ENCODE assay signal across 8 cellular contexts in genomic region chr19:45973564-45974338, GRCh38. TPM values are rescaled to one million over a fixed set of nuclear protein-coding genes. Genes with fewer than 3 reads are reported as not detected.
DNase-seq lines count a peak whose midpoint lies in the region; ATAC-seq and TF ChIP-seq lines count a peak whose summit lies in the region.

A gene with protein sequence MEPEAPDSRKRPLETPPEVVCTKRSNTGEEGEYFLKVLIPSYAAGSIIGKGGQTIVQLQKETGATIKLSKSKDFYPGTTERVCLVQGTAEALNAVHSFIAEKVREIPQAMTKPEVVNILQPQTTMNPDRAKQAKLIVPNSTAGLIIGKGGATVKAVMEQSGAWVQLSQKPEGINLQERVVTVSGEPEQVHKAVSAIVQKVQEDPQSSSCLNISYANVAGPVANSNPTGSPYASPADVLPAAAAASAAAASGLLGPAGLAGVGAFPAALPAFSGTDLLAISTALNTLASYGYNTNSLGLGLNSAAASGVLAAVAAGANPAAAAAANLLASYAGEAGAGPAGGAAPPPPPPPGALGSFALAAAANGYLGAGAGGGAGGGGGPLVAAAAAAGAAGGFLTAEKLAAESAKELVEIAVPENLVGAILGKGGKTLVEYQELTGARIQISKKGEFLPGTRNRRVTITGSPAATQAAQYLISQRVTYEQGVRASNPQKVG (minus strand): TSS chr19:45973865. CDS start chr19:45973351, 514 bp downstream.

- TF ChIP-seq CTCF in tibial artery (IDR thresholded peaks at IDR 0.05), result no peak

- H3K36me3 ChIP-seq in tibial artery, result no peaks in the 10 kb centered on the region

- DNase-seq in ELR (ENCODE audit: low read depth), result peak; percentile 52
- peak; percentile 54 for DNase-seq in NCI-H1694 treated with DMSO at 0.1 percent for 48 hours (lab: John Stamatoyannopoulos, UW)
- DNase-seq in activated CD8-positive, alpha-beta T cell treated with anti-CD3 and anti-CD28 coated beads, Interleukin-2, amount 10 ng/mL, durations not matched to agents 7 days and 5 days, result peak; percentile 38
- peak; percentile 23 for DNase-seq in fibroblast of gingiva (ENCODE audit: low read depth)
- no peak for DNase-seq in naive B cell
- peak in 1 of 2 donors; percentile 47 for DNase-seq in tibial artery
- no peak for DNase-seq in OCI-M1 (lab: John Stamatoyannopoulos, UW)
- DNase-seq in HT-29 (ENCODE audit: low spot score), result no peak

- H3K4me3 ChIP-seq in tibial artery, result peak within 1 kb of the TSS; percentile 35 to 37

- POLR2A ChIA-PET in activated CD8-positive, alpha-beta T cell treated with anti-CD3 and anti-CD28 coated beads, Interleukin-2, amount 10 ng/mL, durations not matched to agents 7 days and 5 days (lab: Charles Lee), result no interaction called here

- peaks cover 49% of the 10 kb centered on the region for H3K27me3 Mint-ChIP-seq in activated CD8-positive, alpha-beta T cell treated with anti-CD3 and anti-CD28 coated beads, Interleukin-2, amount 10 ng/mL, durations not matched to agents 7 days and 5 days (ENCODE audit: low read depth)
- H3K27me3 Mint-ChIP-seq in naive B cell, result peaks cover 63 to 88% (median 86%) of the 10 kb centered on the region in 3 donors

- ATAC-seq in activated CD8-positive, alpha-beta T cell treated with anti-CD3 and anti-CD28 coated beads, Interleukin-2, amount 10 ng/mL, durations not matched to agents 7 days and 5 days, result peak; percentile 61
- ATAC-seq in naive B cell (ENCODE audit: low read depth in 2 of 2), result no peak

- CTCF ChIA-PET in activated CD8-positive, alpha-beta T cell treated with anti-CD3 and anti-CD28 coated beads, Interleukin-2, amount 10 ng/mL, durations not matched to agents 7 days and 5 days (lab: Charles Lee), result interaction anchor here (1.0 kb wide), 1 partner anchor 22 kb away, joined by 3 read pairs; the partner anchor contains the start of gene CCDC61

- H3K9me3 Mint-ChIP-seq in activated CD8-positive, alpha-beta T cell treated with anti-CD3 and anti-CD28 coated beads, Interleukin-2, amount 10 ng/mL, durations not matched to agents 7 days and 5 days (ENCODE audit: insufficient read depth), result no peaks in the 10 kb centered on the region
- H3K9me3 Mint-ChIP-seq in naive B cell, result peaks cover 0 to 16% (median 9%) of the 10 kb centered on the region in 7 donors

- intact Hi-C loops in tibial artery (cut with DNase I; ENCODE audit: low total_unique reads), result no loop called here

- H3K27me3 ChIP-seq in tibial artery, result peaks cover 0 to 82% of the 10 kb centered on the region in 2 donors

- peaks cover 0 to 13% (median 7%) of the 10 kb centered on the region in 4 donors for H3K4me1 ChIP-seq in tibial artery

- H3K9me3 ChIP-seq in tibial artery, result no peaks in the 10 kb centered on the region

- no peak within 1 kb of the TSS for H3K27ac Mint-ChIP-seq in activated CD8-positive, alpha-beta T cell treated with anti-CD3 and anti-CD28 coated beads, Interleukin-2, amount 10 ng/mL, durations not matched to agents 7 days and 5 days
- H3K27ac Mint-ChIP-seq in naive B cell, result peak within 1 kb of the TSS in 2 of 6 donors; percentile 56 to 89

- no peak within 1 kb of the TSS for H3K27ac ChIP-seq in tibial artery

- peaks cover 19% of the 10 kb centered on the region for H3K4me1 Mint-ChIP-seq in activated CD8-positive, alpha-beta T cell treated with anti-CD3 and anti-CD28 coated beads, Interleukin-2, amount 10 ng/mL, durations not matched to agents 7 days and 5 days (ENCODE audit: low read depth)
- H3K4me1 Mint-ChIP-seq in naive B cell, result peaks cover 16 to 20% (median 19%) of the 10 kb centered on the region in 3 donors

- no peaks in the 10 kb centered on the region for H3K36me3 Mint-ChIP-seq in activated CD8-positive, alpha-beta T cell treated with anti-CD3 and anti-CD28 coated beads, Interleukin-2, amount 10 ng/mL, durations not matched to agents 7 days and 5 days (ENCODE audit: low read depth)
- H3K36me3 Mint-ChIP-seq in naive B cell, result peaks cover 0 to 14% of the 10 kb centered on the region in 2 donors

- no peak within 1 kb of the TSS for H3K4me3 Mint-ChIP-seq in activated CD8-positive, alpha-beta T cell treated with anti-CD3 and anti-CD28 coated beads, Interleukin-2, amount 10 ng/mL, durations not matched to agents 7 days and 5 days
- peak within 1 kb of the TSS in 7 of 8 donors; percentile 38 to 86 (median 72) for H3K4me3 Mint-ChIP-seq in naive B cell

RNA-seq across cellular contexts. Expression of the gene that starts here (rescaled TPM):
- not detected for total RNA-seq in activated CD8-positive, alpha-beta T cell treated with anti-CD3 and anti-CD28 coated beads, Interleukin-2, amount 10 ng/mL, durations not matched to agents 7 days and 5 days
- polyA plus RNA-seq in naive B cell (ENCODE audit: low read depth in 6 of 6), result not detected
- not detected in 2 replicates for total RNA-seq in HT-29 (2014; rRNA removed; shearing (Covaris generic))

Comparison
In these comparisons a context has a peak if more than half of its experiments do, and no peak if none do; other contexts are left out.
1. Peak in DNase-seq and ATAC-seq in activated CD8-positive, alpha-beta T cell treated with anti-CD3 and anti-CD28 coated beads, Interleukin-2, amount 10 ng/mL, durations not matched to agents 7 days and 5 days; RNA of the gene not detected or under 1 TPM.
2. DNase-seq: peak in ELR (single experiment), NCI-H1694 treated with DMSO at 0.1 percent for 48 hours (single experiment) and fibroblast of gingiva (single experiment); none in naive B cell (single experiment), OCI-M1 (single experiment) and HT-29 (single experiment).